ENCODE assay signal across 34 cellular contexts in the genomic region with DNA sequence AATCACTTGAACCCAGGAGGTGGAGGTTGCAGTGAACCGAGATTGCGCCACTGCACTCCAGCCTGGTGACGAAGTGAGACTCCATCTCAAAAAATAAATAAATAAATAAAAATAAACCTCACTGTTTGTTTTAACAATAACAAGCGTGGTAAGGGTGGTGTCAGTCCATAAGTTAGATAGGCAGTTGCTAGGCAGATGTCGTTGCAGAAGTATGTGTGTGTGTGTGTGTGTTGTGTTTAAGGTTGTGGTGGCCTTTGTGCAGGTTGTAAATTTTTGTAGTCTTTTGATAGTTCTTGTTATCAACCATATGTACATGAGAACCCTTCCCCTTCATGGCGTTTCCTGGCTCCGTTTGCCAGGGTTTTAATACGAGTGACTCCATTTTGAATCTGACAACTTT.
"Had no signal": no experiment of that assay in that cellular context is flagged by ENCODE, and none has a peak within 500 bp of the region (broad histone marks: within the 10 kb centered on the region; RNA-seq: fewer than 3 reads in every experiment).

No MANE protein-coding gene starts in this region.

- H3K4me3 ChIP-seq: ascending aorta, breast epithelium, cardiac muscle cell, colonic mucosa, esophagus squamous epithelium, gastroesophageal sphincter, heart right ventricle had no signal

- H3K9me3 ChIP-seq: ascending aorta, breast epithelium, colonic mucosa, esophagus squamous epithelium, gastroesophageal sphincter, heart right ventricle had no signal

- H3K4me3 Mint-ChIP-seq: activated CD4-positive, alpha-beta memory T cell treated with anti-CD3 and anti-CD28 coated beads for 36 hours; activated CD4-positive, alpha-beta T cell treated with anti-CD3 and anti-CD28 coated beads for 36 hours; activated CD4-positive, alpha-beta T cell treated with anti-CD3 and anti-CD28 coated beads, Interleukin-2, amount 10 ng/mL, durations not matched to agents 24 days and 14 days; activated CD8-positive, alpha-beta memory T cell treated with anti-CD3 and anti-CD28 coated beads, Interleukin-2, amount 10 ng/mL, durations not matched to agents 7 days and 5 days; activated CD8-positive, alpha-beta T cell treated with anti-CD3 and anti-CD28 coated beads, Interleukin-2, amount 10 ng/mL, durations not matched to agents 7 days and 5 days; activated naive CD4-positive, alpha-beta T cell treated with anti-CD3 and anti-CD28 coated beads, Interleukin-2, amount 10 ng/mL, durations not matched to agents 7 days and 5 days; activated naive CD8-positive, alpha-beta T cell; activated T-helper 1 cell treated with anti-CD3 and anti-CD28 coated beads, Interleukin-12 subunit alpha, Interleukin-12 subunit beta, Interleukin-2, Interleukin-4 antibody, amounts not matched to agents 30 ng/mL and 10 ng/mL and 1 ng/mL, durations not matched to agents 14 hours and 24 hours and 36 hours; T-cell; T-helper 1 cell treated with Interleukin-12 subunit alpha and Interleukin-12 subunit beta and Interleukin-4 antibody, amounts not matched to agents 30 μg/mL and 1 μg/mL, for 36 hours had no signal

- H3K27ac Mint-ChIP-seq: activated CD4-positive, alpha-beta memory T cell treated with anti-CD3 and anti-CD28 coated beads for 36 hours; activated CD4-positive, alpha-beta T cell treated with anti-CD3 and anti-CD28 coated beads, Interleukin-2, amount 10 ng/mL, durations not matched to agents 24 days and 14 days; activated CD8-positive, alpha-beta memory T cell treated with anti-CD3 and anti-CD28 coated beads, Interleukin-2, amount 10 ng/mL, durations not matched to agents 7 days and 5 days; activated CD8-positive, alpha-beta T cell treated with anti-CD3 and anti-CD28 coated beads, Interleukin-2, amount 10 ng/mL, durations not matched to agents 7 days and 5 days; activated naive CD4-positive, alpha-beta T cell treated with anti-CD3 and anti-CD28 coated beads, Interleukin-2, amount 10 ng/mL, durations not matched to agents 7 days and 5 days; activated naive CD8-positive, alpha-beta T cell; activated T-helper 1 cell treated with anti-CD3 and anti-CD28 coated beads, Interleukin-12 subunit alpha, Interleukin-12 subunit beta, Interleukin-2, Interleukin-4 antibody, amounts not matched to agents 30 ng/mL and 10 ng/mL and 1 ng/mL, durations not matched to agents 14 hours and 24 hours and 36 hours; activated T-helper 2 cell treated with anti-CD3 and anti-CD28 coated beads, Interferon-gamma antibody, Interleukin-2, Interleukin-4, amounts not matched to agents 10 μg/mL and 5 μg/mL and 100 μg/mL, durations not matched to agents 14 hours and 24 hours and 36 hours; T-cell; T-helper 1 cell treated with Interleukin-12 subunit alpha and Interleukin-12 subunit beta and Interleukin-4 antibody, amounts not matched to agents 30 μg/mL and 1 μg/mL, for 36 hours had no signal

- H3K27ac ChIP-seq: ascending aorta, breast epithelium, cardiac muscle cell, colonic mucosa, epithelial cell of prostate, esophagus squamous epithelium, gastroesophageal sphincter, heart right ventricle, WERI-Rb-1 had no signal

- FAIRE-seq: endometrium, endothelial cell of umbilical vein had no signal

- H3K27me3 ChIP-seq: ascending aorta, breast epithelium, cardiac muscle cell, colonic mucosa, esophagus squamous epithelium, gastroesophageal sphincter, heart right ventricle had no signal

- H3K36me3 ChIP-seq: ascending aorta, breast epithelium, colonic mucosa had no signal

- ATAC-seq: activated CD4-positive, alpha-beta T cell treated with anti-CD3 and anti-CD28 coated beads for 36 hours; activated CD8-positive, alpha-beta memory T cell treated with anti-CD3 and anti-CD28 coated beads, Interleukin-2, amount 10 ng/mL, durations not matched to agents 7 days and 5 days; activated CD8-positive, alpha-beta T cell treated with anti-CD3 and anti-CD28 coated beads, Interleukin-2, amount 10 ng/mL, durations not matched to agents 7 days and 5 days; gastroesophageal sphincter; heart right ventricle; T-cell had no signal

- H3K9me3 Mint-ChIP-seq: activated CD4-positive, alpha-beta memory T cell treated with anti-CD3 and anti-CD28 coated beads for 36 hours; activated CD4-positive, alpha-beta T cell treated with anti-CD3 and anti-CD28 coated beads, Interleukin-2, amount 10 ng/mL, durations not matched to agents 24 days and 14 days; activated naive CD4-positive, alpha-beta T cell treated with anti-CD3 and anti-CD28 coated beads, Interleukin-2, amount 10 ng/mL, durations not matched to agents 7 days and 5 days; activated T-helper 1 cell treated with anti-CD3 and anti-CD28 coated beads, Interleukin-12 subunit alpha, Interleukin-12 subunit beta, Interleukin-2, Interleukin-4 antibody, amounts not matched to agents 30 ng/mL and 10 ng/mL and 1 ng/mL, durations not matched to agents 14 hours and 24 hours and 36 hours; activated T-helper 2 cell treated with anti-CD3 and anti-CD28 coated beads, Interferon-gamma antibody, Interleukin-2, Interleukin-4, amounts not matched to agents 10 μg/mL and 5 μg/mL and 100 μg/mL, durations not matched to agents 14 hours and 24 hours and 36 hours; T-cell; T-helper 1 cell treated with Interleukin-12 subunit alpha and Interleukin-12 subunit beta and Interleukin-4 antibody, amounts not matched to agents 30 μg/mL and 1 μg/mL, for 36 hours had no signal

- H3K4me1 ChIP-seq: breast epithelium had no signal

- DNase-seq: activated CD4-positive, alpha-beta memory T cell treated with anti-CD3 and anti-CD28 coated beads for 36 hours; activated CD4-positive, alpha-beta T cell treated with anti-CD3 and anti-CD28 coated beads for 36 hours; activated CD4-positive, alpha-beta T cell treated with anti-CD3 and anti-CD28 coated beads, Interleukin-2, amount 10 ng/mL, durations not matched to agents 24 days and 14 days; activated CD4-positive, CD25-positive, alpha-beta regulatory T cell; activated CD4-positive, CD25-positive, alpha-beta regulatory T cell treated with anti-CD3 and anti-CD28 coated beads, Interleukin-2, amount 50 U/mL, for 72 hours; activated CD8-positive, alpha-beta memory T cell treated with anti-CD3 and anti-CD28 coated beads, Interleukin-2, amount 10 ng/mL, durations not matched to agents 7 days and 5 days; activated CD8-positive, alpha-beta memory T cell treated with anti-CD3 and anti-CD28 coated beads, Interleukin-2, amount 50 U/mL, for 4 hours; activated CD8-positive, alpha-beta T cell treated with anti-CD3 and anti-CD28 coated beads, Interleukin-2, amount 10 ng/mL, durations not matched to agents 7 days and 5 days; activated gamma-delta T cell; activated naive CD4-positive, alpha-beta T cell; activated naive CD4-positive, alpha-beta T cell treated with anti-CD3 and anti-CD28 coated beads, Interleukin-2, amount 10 ng/mL, durations not matched to agents 7 days and 5 days; activated T-cell treated with anti-CD3 and anti-CD28 coated beads, Interleukin-2, amount 50 U/mL, for 1 hour; activated T-cell treated with anti-CD3 and anti-CD28 coated beads, Interleukin-2, amount 50 U/mL, for 48 hours; central memory CD4-positive, alpha-beta T cell; cerebellar nuclear complex; colonic mucosa; effector CD8-positive, alpha-beta T cell; esophagus squamous epithelium; foreskin melanocyte; heart right ventricle; T-cell; T-helper 9 cell; WERI-Rb-1 had no signal

- H3K27me3 Mint-ChIP-seq: activated CD4-positive, alpha-beta memory T cell treated with anti-CD3 and anti-CD28 coated beads for 36 hours; activated CD4-positive, alpha-beta T cell treated with anti-CD3 and anti-CD28 coated beads for 36 hours; activated CD4-positive, alpha-beta T cell treated with anti-CD3 and anti-CD28 coated beads, Interleukin-2, amount 10 ng/mL, durations not matched to agents 24 days and 14 days; activated CD8-positive, alpha-beta memory T cell treated with anti-CD3 and anti-CD28 coated beads, Interleukin-2, amount 10 ng/mL, durations not matched to agents 7 days and 5 days; activated naive CD4-positive, alpha-beta T cell treated with anti-CD3 and anti-CD28 coated beads, Interleukin-2, amount 10 ng/mL, durations not matched to agents 7 days and 5 days; activated naive CD8-positive, alpha-beta T cell; T-cell had no signal
